Comparison of ENCODE assay signal across 31 cellular contexts in the genomic region with DNA sequence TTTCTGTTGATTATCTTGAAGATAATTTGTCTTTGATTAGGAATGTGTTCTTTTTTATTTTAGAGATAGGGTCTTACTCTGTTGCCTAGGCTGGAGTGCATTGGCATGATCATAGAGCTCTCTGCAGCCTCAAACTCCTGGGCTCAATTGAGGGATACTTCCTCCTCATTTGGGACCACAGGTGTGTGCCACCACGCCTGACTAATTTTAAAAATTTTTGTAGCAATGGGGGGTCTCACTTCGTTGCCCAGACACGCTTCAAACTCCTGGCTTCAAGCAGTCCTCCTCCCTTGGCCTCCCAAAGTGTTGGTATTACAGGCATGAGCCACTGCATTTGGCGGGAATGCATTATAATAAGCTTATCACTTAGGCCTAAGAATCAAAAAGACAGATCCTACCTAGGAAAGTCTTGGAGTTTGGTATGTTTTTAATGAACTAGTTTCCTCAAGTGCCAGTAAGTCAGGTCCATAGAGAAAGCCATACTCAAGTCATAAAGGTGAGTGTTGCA.
"Had no signal": no experiment of that assay in that cellular context is flagged by ENCODE, and none has a peak within 500 bp of the region (broad histone marks: within the 10 kb centered on the region; RNA-seq: fewer than 3 reads in every experiment).

No MANE protein-coding gene starts in this region.

- H3K4me3 Mint-ChIP-seq: mesothelial cell of epicardium; naive thymus-derived CD4-positive, alpha-beta T cell; nephron; neural progenitor cell; stimulated activated naive CD8-positive, alpha-beta T cell treated with anti-CD3 and anti-CD28 coated beads, Interleukin-15, amount 100 ng/mL, for 72 hours had no signal

- ATAC-seq: foreskin keratinocyte; gastroesophageal sphincter; heart left ventricle; left lobe of liver; mucosa of descending colon; naive thymus-derived CD4-positive, alpha-beta T cell; sciatic nerve; stimulated activated naive CD8-positive, alpha-beta T cell treated with anti-CD3 and anti-CD28 coated beads, Interleukin-15, amount 100 ng/mL, for 72 hours; upper lobe of right lung had no signal

- H3K4me1 ChIP-seq: neural progenitor cell, prostate gland, transverse colon, upper lobe of right lung, uterus had no signal

- H2AFZ ChIP-seq: hepatocyte, neural progenitor cell had no signal

- H3K4me3 ChIP-seq: dorsolateral prefrontal cortex, esophagus muscularis mucosa, gastroesophageal sphincter, heart left ventricle, hepatocyte, lung, mucosa of descending colon, neural progenitor cell, prostate gland, right atrium auricular region, smooth muscle cell, suprapubic skin, transverse colon, upper lobe of right lung, uterus had no signal

- H3K27me3 ChIP-seq: dorsolateral prefrontal cortex, esophagus muscularis mucosa, foreskin keratinocyte, gastroesophageal sphincter, heart left ventricle, hepatocyte, neural progenitor cell, right atrium auricular region, suprapubic skin, transverse colon, upper lobe of right lung, uterus had no signal

- H3K27me3 Mint-ChIP-seq: naive thymus-derived CD4-positive, alpha-beta T cell; stimulated activated naive CD8-positive, alpha-beta T cell treated with anti-CD3 and anti-CD28 coated beads, Interleukin-15, amount 100 ng/mL, for 72 hours had no signal

- H3K4me2 ChIP-seq: hepatocyte, neural progenitor cell, smooth muscle cell had no signal

- DNase-seq: dorsolateral prefrontal cortex; effector CD4-positive, alpha-beta T cell; foreskin keratinocyte; heart left ventricle; kidney; mesenchymal stem cell; mucosa of descending colon; naive thymus-derived CD4-positive, alpha-beta T cell; stimulated activated CD4-positive, alpha-beta T cell treated with anti-CD3 and anti-CD28 coated beads, Interleukin-12 subunit alpha, Interleukin-12 subunit beta, amount 100 ng/mL, for 4 hours; stimulated activated CD4-positive, alpha-beta T cell treated with anti-CD3 and anti-CD28 coated beads, Interleukin-1b, Interleukin-23, amount 100 ng/mL, for 48 hours; stimulated activated CD4-positive, alpha-beta T cell treated with anti-CD3 and anti-CD28 coated beads, Interleukin-4, amount 100 ng/mL, for 1 hour; stimulated activated CD8-positive, alpha-beta memory T cell treated with anti-CD3 and anti-CD28 coated beads, Interleukin-4, amount 100 ng/mL, for 48 hours; stimulated activated naive CD4-positive, alpha-beta T cell; stimulated activated naive CD8-positive, alpha-beta T cell treated with anti-CD3 and anti-CD28 coated beads, Interleukin-15, amount 100 ng/mL, for 72 hours; transverse colon; upper lobe of right lung; uterus had no signal

- H3K9ac ChIP-seq: neural progenitor cell had no signal

- H3K4me1 Mint-ChIP-seq: mesothelial cell of epicardium, nephron, neural progenitor cell had no signal

- FAIRE-seq: endothelial cell of umbilical vein, kidney had no signal

- H3K27ac Mint-ChIP-seq: mesothelial cell of epicardium; neural progenitor cell; stimulated activated naive CD8-positive, alpha-beta T cell treated with anti-CD3 and anti-CD28 coated beads, Interleukin-15, amount 100 ng/mL, for 72 hours had no signal

- H3K36me3 ChIP-seq: esophagus muscularis mucosa, gastroesophageal sphincter, heart left ventricle, neural progenitor cell, prostate gland, right atrium auricular region, suprapubic skin, transverse colon, upper lobe of right lung, uterus had no signal

- H3K27ac ChIP-seq: dorsolateral prefrontal cortex, esophagus muscularis mucosa, foreskin keratinocyte, gastroesophageal sphincter, heart left ventricle, hepatocyte, neural progenitor cell, prostate gland, right atrium auricular region, suprapubic skin, transverse colon, upper lobe of right lung, uterus had no signal

- H3K9me3 ChIP-seq: esophagus muscularis mucosa, gastroesophageal sphincter, mucosa of descending colon, prostate gland, right atrium auricular region, suprapubic skin, transverse colon, upper lobe of right lung, uterus had no signal
